Comparison of ENCODE assay signal across 1 cellular context in genomic region chr13:51252954-51253531, GRCh38.
TF ChIP-seq lines count a peak whose summit lies in the region.

No MANE protein-coding gene starts in this region.

TF ChIP-seq in GM12878, 131 proteins besides CTCF, POLR2A, EP300 and RAD21 (continued from another document and continues in another):
- no peak for TF ChIP-seq SRF (IDR thresholded peaks at IDR 0.05; ENCODE audit: low read depth in 2 of 2, low read length in 2 of 2)
- no peak for TF ChIP-seq STAT3 (IDR thresholded peaks at IDR 0.05; ENCODE audit: low read depth, low read length)
- no peak for TF ChIP-seq IKZF1 (conservative IDR thresholded peaks at IDR 0.05)
- TF ChIP-seq ATF3 (IDR thresholded peaks at IDR 0.05; ENCODE audit: borderline replicate concordance, extremely low read depth, low read depth, low read length): no peak
- TF ChIP-seq ZSCAN29 (IDR thresholded peaks at IDR 0.05): no peak
- TF ChIP-seq PAX5 (IDR thresholded peaks at IDR 0.05; ENCODE audit: borderline replicate concordance, low read depth, low read length): no peak
- no peak for TF ChIP-seq SP1 (IDR thresholded peaks at IDR 0.05; ENCODE audit: low read depth, low read length)
- TF ChIP-seq ZBTB40 (IDR thresholded peaks at IDR 0.05; ENCODE audit: borderline replicate concordance): no peak
- TF ChIP-seq MEF2B (IDR thresholded peaks at IDR 0.05; ENCODE audit: partially characterized antibody, poor library complexity, severe bottlenecking): no peak
- no peak for TF ChIP-seq USF1 (IDR thresholded peaks at IDR 0.05; ENCODE audit: borderline replicate concordance, extremely low read length, insufficient read depth, low read depth, low read length)
- no peak for TF ChIP-seq POU2F2 (IDR thresholded peaks at IDR 0.05; ENCODE audit: borderline replicate concordance, low read depth, low read length)
- TF ChIP-seq NR2C1 (IDR thresholded peaks at IDR 0.05): no peak
- no peak for TF ChIP-seq ZBED1 (IDR thresholded peaks at IDR 0.05; ENCODE audit: borderline replicate concordance)
- no peak for TF ChIP-seq E2F4 (IDR thresholded peaks at IDR 0.05; ENCODE audit: low read depth, low read length)
- TF ChIP-seq USF2 (IDR thresholded peaks at IDR 0.05; ENCODE audit: borderline replicate concordance, low read depth, low read length): no peak
- no peak for TF ChIP-seq LARP7 (IDR thresholded peaks at IDR 0.05)
- TF ChIP-seq BHLHE40 (IDR thresholded peaks at IDR 0.05; ENCODE audit: borderline replicate concordance in 1 of 2, low read depth in 2 of 2, low read length in 1 of 2): no peak; a peak in 1 of 4 replicates
- TF ChIP-seq ZNF687 (IDR thresholded peaks at IDR 0.05): peak; percentile 58
- TF ChIP-seq SIN3A (IDR thresholded peaks at IDR 0.05; ENCODE audit: low read depth, low read length): no peak
- no peak for TF ChIP-seq DPF2 (IDR thresholded peaks at IDR 0.05)
- no peak for TF ChIP-seq E4F1 (IDR thresholded peaks at IDR 0.05; ENCODE audit: borderline replicate concordance, partially characterized antibody)
- no peak for TF ChIP-seq NFXL1 (IDR thresholded peaks at IDR 0.05; ENCODE audit: borderline replicate concordance)
- 0 out of 2 replicates have a peak, but pooled peaks have one; percentile 13 for TF ChIP-seq GABPA (IDR thresholded peaks at IDR 0.05; ENCODE audit: low read depth)
- no peak for TF ChIP-seq ZNF217 (IDR thresholded peaks at IDR 0.05)
- no peak for TF ChIP-seq CEBPZ (IDR thresholded peaks at IDR 0.05; ENCODE audit: low read depth, low read length)
- TF ChIP-seq RBBP5 (conservative IDR thresholded peaks at IDR 0.05): no peak
- peak; percentile 79; the same call in 1 of the 2 replicates for TF ChIP-seq ESRRA (IDR thresholded peaks at IDR 0.05; ENCODE audit: low read length)
- no peak for TF ChIP-seq SMC3 (IDR thresholded peaks at IDR 0.05; ENCODE audit: borderline replicate concordance, low read length)
- TF ChIP-seq SMAD5 (IDR thresholded peaks at IDR 0.05; ENCODE audit: low read depth): no peak
- TF ChIP-seq RUNX3 (IDR thresholded peaks at IDR 0.05; ENCODE audit: low read length): peak; percentile 49; the same call in 1 of the 2 replicates
- TF ChIP-seq NFIC (IDR thresholded peaks at IDR 0.05; ENCODE audit: low read depth, low read length): no peak
- TF ChIP-seq MTA2 (IDR thresholded peaks at IDR 0.05; ENCODE audit: low read depth): peak; percentile 38; the same call in 1 of the 2 replicates
- TF ChIP-seq SUPT20H (IDR thresholded peaks at IDR 0.05; ENCODE audit: borderline replicate concordance, control insufficient read depth, low read depth, low read length): no peak
- TF ChIP-seq ASH2L (IDR thresholded peaks at IDR 0.05; ENCODE audit: borderline replicate concordance, low read depth): no peak
- TF ChIP-seq ATF7 (IDR thresholded peaks at IDR 0.05; ENCODE audit: low read depth): 0 out of 2 replicates have a peak, but pooled peaks have one; percentile 31
- no peak for TF ChIP-seq ZBTB11 (CRISPR knock-in tag; IDR thresholded peaks at IDR 0.05)
- TF ChIP-seq CHD2 (IDR thresholded peaks at IDR 0.05; ENCODE audit: borderline replicate concordance, low read depth, low read length): no peak
